ENCODE assay signal across 8 cellular contexts in genomic region chr7:87876759-87877234, GRCh38. TPM values are rescaled to one million over a fixed set of nuclear protein-coding genes. Genes with fewer than 3 reads are reported as not detected.
DNase-seq lines count a peak whose midpoint lies in the region; ATAC-seq, FAIRE-seq and TF ChIP-seq lines count a peak whose summit lies in the region.

No MANE protein-coding gene starts in this region.

- ATAC-seq in GM19324 (IDR thresholded peaks at IDR 0.05; ENCODE audit: low FRiP score, unreplicated experiment): no peak

- no peaks in the 10 kb centered on the region for H3K27me3 ChIP-seq in astrocyte (ENCODE audit: insufficient read depth, low read length)

- H3K79me2 ChIP-seq in astrocyte (ENCODE audit: insufficient read depth, low read length): peaks cover 82% of the 10 kb centered on the region

- peak overlapping the region; percentile 94 for H3K4me3 Mint-ChIP-seq in astrocyte (ENCODE audit: unreplicated experiment)

- H3K27ac ChIP-seq in astrocyte (ENCODE audit: low read depth, low read length): peak overlapping the region; percentile 90

- peak overlapping the region; percentile 92 for H3K4me2 ChIP-seq in astrocyte (ENCODE audit: low read length)

- H3K9me3 ChIP-seq in astrocyte (ENCODE audit: insufficient read depth, low read depth, low read length): no peaks in the 10 kb centered on the region

- H3K36me3 Mint-ChIP-seq in astrocyte (ENCODE audit: low read depth, unreplicated experiment): no peaks in the 10 kb centered on the region

- H3K9ac ChIP-seq in astrocyte (ENCODE audit: low read length): peak overlapping the region; percentile 96

- peaks cover 3% of the 10 kb centered on the region for H3K36me3 ChIP-seq in astrocyte (ENCODE audit: insufficient read depth, low read length)

- peaks cover 5% of the 10 kb centered on the region for H3K4me1 ChIP-seq in astrocyte (ENCODE audit: insufficient read depth, low read length)

- H3K9me3 Mint-ChIP-seq in astrocyte (ENCODE audit: unreplicated experiment): peaks cover 5% of the 10 kb centered on the region

- FAIRE-seq in astrocyte (lab: Jason Lieb, UNC): no peak

- peaks cover 15% of the 10 kb centered on the region for H3K4me1 Mint-ChIP-seq in astrocyte (ENCODE audit: low read depth, unreplicated experiment)

- DNase-seq in NCI-H82 (lab: John Stamatoyannopoulos, UW) (peak; percentile 84), NCI-H82 treated with DMSO at 0.1 percent for 48 hours (lab: John Stamatoyannopoulos, UW; ENCODE audit: unreplicated experiment) (no peak), LNCaP clone FGC (ENCODE audit: low read depth) (no peak), T-helper 1 cell (peak in 4 of 5 donors; percentile 21 to 67 (median 30)), astrocyte (ENCODE audit: low read depth) (peak; percentile 46), hepatic stellate cell (ENCODE audit: low spot score) (peak; percentile 61), pulmonary artery endothelial cell (ENCODE audit: low read depth, low spot score) (peak; percentile 15)

- H3K4me3 ChIP-seq in LNCaP clone FGC (ENCODE audit: low read depth, low read length) (peak overlapping the region; percentile 88), astrocyte (ENCODE audit: insufficient read depth, low read depth, low read length) (peak overlapping the region; percentile 93)

- TF ChIP-seq CTCF in LNCaP clone FGC (IDR thresholded peaks at IDR 0.05; ENCODE audit: control insufficient read depth, extremely low read depth, insufficient read depth): no peak
- no peak for TF ChIP-seq CTCF in astrocyte (IDR thresholded peaks at IDR 0.05; ENCODE audit: insufficient read depth, low read depth, low read length)

- H2AFZ ChIP-seq in astrocyte (ENCODE audit: low read depth, low read length): peak overlapping the region; percentile 90

- no peaks in the 10 kb centered on the region for H3K27me3 Mint-ChIP-seq in astrocyte (ENCODE audit: low read depth, unreplicated experiment)

- H4K20me1 ChIP-seq in astrocyte (ENCODE audit: insufficient read depth, low read length): no peaks in the 10 kb centered on the region

- peak overlapping the region; percentile 80 for H3K27ac Mint-ChIP-seq in astrocyte (ENCODE audit: unreplicated experiment)

RNA-seq across cellular contexts. Expression of gene DBF4, which starts 0.5 kb away (rescaled TPM):
- 9.4 and 13.0 TPM in 2 replicates for total RNA-seq in astrocyte
- 23.7 and 40.1 TPM in 2 replicates for total RNA-seq in pulmonary artery endothelial cell

RNA-seq across cellular contexts. Expression of gene SLC25A40, which starts 0.6 kb away (rescaled TPM):
- total RNA-seq in astrocyte (6.3 and 9.1 TPM in 2 replicates), pulmonary artery endothelial cell (4.3 and 6.1 TPM in 2 replicates)

RNA-seq across cellular contexts. Expression of gene ADAM22, which starts 57.3 kb away (rescaled TPM):
- total RNA-seq in astrocyte: 1.5 and 2.2 TPM in 2 replicates
- total RNA-seq in pulmonary artery endothelial cell: 0.13 and 1.5 TPM in 2 replicates

Comparison
In these comparisons a context has a peak if more than half of its experiments do, and no peak if none do; other contexts are left out.
1. DNase-seq: peak in NCI-H82 (single experiment), T-helper 1 cell (4 of 5), astrocyte (single experiment), hepatic stellate cell (single experiment) and pulmonary artery endothelial cell (single experiment); none in NCI-H82 treated with DMSO at 0.1 percent for 48 hours (single experiment) and LNCaP clone FGC (single experiment).